30 cellular contexts compared by ENCODE assay signal in genomic region chr21:38816400-38816973, GRCh38. TPM values are rescaled to one million over a fixed set of nuclear protein-coding genes. Genes with fewer than 3 reads are reported as not detected.
A peak's percentile ranks its signal among the peaks of the same experiment; 100 is the strongest.
DNase-seq lines count a peak whose midpoint lies in the region; ATAC-seq and TF ChIP-seq lines count a peak whose summit lies in the region.
"Had no signal": no experiment of that assay in that cellular context is flagged by ENCODE, and none has a peak within 500 bp of the region (broad histone marks: within the 10 kb centered on the region; RNA-seq: fewer than 3 reads in every experiment).

No MANE protein-coding gene starts in this region.

- no peak for TF ChIP-seq CTCF in A673 (conservative IDR thresholded peaks at IDR 0.05; ENCODE audit: low read depth, low read length)
- no peak for TF ChIP-seq CTCF in osteocyte (IDR thresholded peaks at IDR 0.05)
- TF ChIP-seq CTCF in testis (IDR thresholded peaks at IDR 0.05), result no peak

- H3K4me1 ChIP-seq in A673 (ENCODE audit: insufficient read depth, low read length, poor library complexity, severe bottlenecking), result peaks cover 39% of the 10 kb centered on the region
- H3K4me1 ChIP-seq in esophagus (ENCODE audit: control insufficient read depth in 2 of 2, insufficient read depth in 2 of 2, low read length in 1 of 2), result peaks cover 0 to 15% of the 10 kb centered on the region in 2 donors
- H3K4me1 ChIP-seq in testis, result no peaks in the 10 kb centered on the region

- peaks cover 74% of the 10 kb centered on the region for H3K36me3 Mint-ChIP-seq in osteocyte (ENCODE audit: unreplicated experiment)

- peaks cover 30% of the 10 kb centered on the region for H3K4me1 Mint-ChIP-seq in osteocyte (ENCODE audit: unreplicated experiment)
- H3K4me1 Mint-ChIP-seq: activated B cell treated with CpG ODN at 0.5 μM for 24 hours had no signal

- H3K4me3 ChIP-seq in A673 (ENCODE audit: low read depth, low read length, poor library complexity, severe bottlenecking) (no peak overlapping the region), esophagus (ENCODE audit: low read depth in 1 of 2, low read length in 2 of 2) (no peak overlapping the region), testis (no peak overlapping the region)
- H3K4me3 ChIP-seq: A549, gastroesophageal sphincter, lung, ovary, skin epidermis, tibial artery had no signal

- peaks cover 70% of the 10 kb centered on the region for H3K36me3 ChIP-seq in A673 (ENCODE audit: insufficient read depth, low read length, poor library complexity, severe bottlenecking)
- peaks cover 45 to 54% of the 10 kb centered on the region in 2 donors for H3K36me3 ChIP-seq in esophagus (ENCODE audit: control insufficient read depth in 2 of 2, insufficient read depth in 2 of 2, low read length in 1 of 2)
- H3K36me3 ChIP-seq in testis (ENCODE audit: low read depth, missing control alignments), result no peaks in the 10 kb centered on the region
- H3K36me3 ChIP-seq: ovary had no signal

- POLR2A ChIA-PET in A673 (lab: Charles Lee; ENCODE audit: low non-redundant PET), result interaction anchor here (0.8 kb wide), 1 partner anchor 9 kb away, joined by 4 read pairs; no protein-coding TSS in a partner anchor

- no peaks in the 10 kb centered on the region for H3K9me3 Mint-ChIP-seq in osteocyte (ENCODE audit: unreplicated experiment)
- H3K9me3 Mint-ChIP-seq: activated B cell treated with CpG ODN at 0.5 μM for 24 hours; activated naive CD8-positive, alpha-beta T cell treated with anti-CD3 and anti-CD28 coated beads, Interleukin-2, amount 50 U/mL, for 24 hours; nephron had no signal

- CTCF ChIA-PET in A673 (lab: Charles Lee), result no interaction called here

- no peaks in the 10 kb centered on the region for H3K27me3 Mint-ChIP-seq in osteocyte (ENCODE audit: unreplicated experiment)
- H3K27me3 Mint-ChIP-seq: activated B cell treated with CpG ODN at 0.5 μM for 24 hours; activated naive CD8-positive, alpha-beta T cell treated with anti-CD3 and anti-CD28 coated beads, Interleukin-2, amount 50 U/mL, for 24 hours; CD4-positive, CD25-positive, alpha-beta regulatory T cell had no signal

- intact Hi-C loops in A673 (cut with micrococcal nuclease; ENCODE audit: unreplicated experiment), result no loop called here
- intact Hi-C loops in testis (cut with DNase I; ENCODE audit: low total_unique reads), result no loop called here

- no peak overlapping the region for H3K27ac Mint-ChIP-seq in osteocyte (ENCODE audit: unreplicated experiment)
- H3K27ac Mint-ChIP-seq: activated B cell treated with CpG ODN at 0.5 μM for 24 hours; activated naive CD8-positive, alpha-beta T cell treated with anti-CD3 and anti-CD28 coated beads, Interleukin-2, amount 50 U/mL, for 24 hours; CD4-positive, CD25-positive, alpha-beta regulatory T cell; nephron had no signal

- TF ChIP-seq POLR2A in testis (IDR thresholded peaks at IDR 0.05), result no peak

- WGBS in esophagus, 2 donors, result 82 to 84% methylated on average over 10 of the region's 10 CpGs
- WGBS in testis, 2 donors, result 90 to 93% methylated on average over 10 of the region's 10 CpGs

- no TSS peak for BruUV-seq in A673 (replicated peaks; lab: Mats Ljungman, UMichigan)

- H3K27me3 ChIP-seq in A673 (replicated peaks; ENCODE audit: insufficient read depth, low read depth, low read length, poor library complexity), result no peaks in the 10 kb centered on the region
- H3K27me3 ChIP-seq in esophagus (ENCODE audit: control insufficient read depth in 1 of 2, insufficient read depth in 2 of 2, low read length in 2 of 2), result no peaks in the 10 kb centered on the region
- no peaks in the 10 kb centered on the region for H3K27me3 ChIP-seq in testis
- H3K27me3 ChIP-seq: gastroesophageal sphincter, ovary, tibial artery had no signal

- DNase-seq in A673 (ENCODE audit: low spot score) (peak; percentile 74), NCI-H446 treated with DMSO at 0.1 percent for 48 hours (lab: John Stamatoyannopoulos, UW) (peak; percentile 18), osteocyte (ENCODE audit: extremely low spot score, unreplicated experiment) (peak; percentile 21), NOMO-1 treated with DMSO at 0.1 percent for 48 hours (lab: John Stamatoyannopoulos, UW; ENCODE audit: unreplicated experiment) (no peak), testis (no peak)
- DNase-seq: activated B cell treated with CpG ODN at 0.5 μM for 24 hours; activated naive CD8-positive, alpha-beta T cell treated with anti-CD3 and anti-CD28 coated beads, Interleukin-2, amount 50 U/mL, for 24 hours; activated T-cell treated with anti-CD3 and anti-CD28 coated beads, Interleukin-2, amount 50 U/mL, for 4 hours; AML-193; CD4-positive, CD25-positive, alpha-beta regulatory T cell; central memory CD4-positive, alpha-beta T cell; dermis blood vessel endothelial cell; KG1; MM.1S; NCI-H2029 treated with DMSO at 0.1 percent for 48 hours; NCI-H2227 treated with DMSO at 0.1 percent for 48 hours; NCI-H526 treated with DMSO at 0.1 percent for 48 hours; ovary; retina; stimulated activated CD4-positive, alpha-beta T cell treated with anti-CD3 and anti-CD28 coated beads, Interleukin-1b, Interleukin-23, amount 100 ng/mL, for 48 hours; stimulated activated naive CD8-positive, alpha-beta T cell treated with anti-CD3 and anti-CD28 coated beads, Interleukin-15, Interleukin-2, amounts not matched to agents 100 U/mL and 50 U/mL, for 24 hours had no signal

- ATAC-seq in activated CD4-positive, CD25-positive, alpha-beta regulatory T cell treated with anti-CD3 and anti-CD28 coated beads, Interleukin-2, amount 50 U/mL, for 24 hours, result no peak
- no peak for ATAC-seq in GM18873 (IDR thresholded peaks at IDR 0.05; ENCODE audit: low FRiP score, unreplicated experiment)
- ATAC-seq: A549; activated naive CD8-positive, alpha-beta T cell treated with anti-CD3 and anti-CD28 coated beads, Interleukin-2, amount 50 U/mL, for 24 hours; activated T-cell treated with anti-CD3 and anti-CD28 coated beads, Interleukin-2, amount 50 U/mL, for 4 hours; gastroesophageal sphincter; stimulated activated naive CD8-positive, alpha-beta T cell treated with anti-CD3 and anti-CD28 coated beads, Interleukin-15, Interleukin-2, amounts not matched to agents 100 U/mL and 50 U/mL, for 24 hours had no signal

- H3K4me3 Mint-ChIP-seq in osteocyte (ENCODE audit: unreplicated experiment), result no peak overlapping the region
- H3K4me3 Mint-ChIP-seq: activated B cell treated with CpG ODN at 0.5 μM for 24 hours; activated naive CD8-positive, alpha-beta T cell treated with anti-CD3 and anti-CD28 coated beads, Interleukin-2, amount 50 U/mL, for 24 hours; activated T-cell treated with anti-CD3 and anti-CD28 coated beads, Interleukin-2, amount 50 U/mL, for 4 hours; CD4-positive, CD25-positive, alpha-beta regulatory T cell; nephron had no signal

- H3K27ac ChIP-seq in A673 (ENCODE audit: low read depth, low read length, poor library complexity, severe bottlenecking) (peak overlapping the region; percentile 91), esophagus (ENCODE audit: low read depth in 2 of 2, low read length in 1 of 2) (peak overlapping the region; percentile 25 to 79), testis (no peak overlapping the region)
- H3K27ac ChIP-seq: ovary had no signal

- H3K9me3 ChIP-seq in A673 (ENCODE audit: low read depth, low read length, poor library complexity, severe bottlenecking) (no peaks in the 10 kb centered on the region), esophagus (ENCODE audit: control insufficient read depth in 2 of 2, insufficient read depth in 1 of 2, low read depth in 1 of 2, low read length in 1 of 2) (no peaks in the 10 kb centered on the region), testis (no peaks in the 10 kb centered on the region)
- H3K9me3 ChIP-seq: A549, gastroesophageal sphincter, ovary, tibial artery had no signal

RNA-seq across cellular contexts. Expression of gene ETS2, which starts 10.8 kb away (rescaled TPM):
- 35.1 and 45.6 TPM in 2 replicates for total RNA-seq in A673 (2021)
- 10 to 100 TPM; 33.6 to 53.3 TPM for polyA plus RNA-seq in esophagus
- total RNA-seq in osteocyte, result 18.2 and 18.8 TPM in 2 replicates
- total RNA-seq in testis, result 10 to 100 TPM; 13.3 to 19.8 TPM
- polyA plus RNA-seq in testis (ENCODE audit: insufficient read depth, low read depth, low replicate concordance), result 16.2 TPM

Comparison
In these comparisons a context has a peak if more than half of its experiments do, and no peak if none do; other contexts are left out.
1. DNase-seq: peak in A673 (single experiment), NCI-H446 treated with DMSO at 0.1 percent for 48 hours (single experiment) and osteocyte (single experiment); none in NOMO-1 treated with DMSO at 0.1 percent for 48 hours (single experiment) and testis (single experiment).
2. H3K27ac ChIP-seq: peak in A673 (single experiment) and esophagus (2 of 2); none in testis (0 of 2).